ENCODE assay signal across 1 cellular context in the genomic region with DNA sequence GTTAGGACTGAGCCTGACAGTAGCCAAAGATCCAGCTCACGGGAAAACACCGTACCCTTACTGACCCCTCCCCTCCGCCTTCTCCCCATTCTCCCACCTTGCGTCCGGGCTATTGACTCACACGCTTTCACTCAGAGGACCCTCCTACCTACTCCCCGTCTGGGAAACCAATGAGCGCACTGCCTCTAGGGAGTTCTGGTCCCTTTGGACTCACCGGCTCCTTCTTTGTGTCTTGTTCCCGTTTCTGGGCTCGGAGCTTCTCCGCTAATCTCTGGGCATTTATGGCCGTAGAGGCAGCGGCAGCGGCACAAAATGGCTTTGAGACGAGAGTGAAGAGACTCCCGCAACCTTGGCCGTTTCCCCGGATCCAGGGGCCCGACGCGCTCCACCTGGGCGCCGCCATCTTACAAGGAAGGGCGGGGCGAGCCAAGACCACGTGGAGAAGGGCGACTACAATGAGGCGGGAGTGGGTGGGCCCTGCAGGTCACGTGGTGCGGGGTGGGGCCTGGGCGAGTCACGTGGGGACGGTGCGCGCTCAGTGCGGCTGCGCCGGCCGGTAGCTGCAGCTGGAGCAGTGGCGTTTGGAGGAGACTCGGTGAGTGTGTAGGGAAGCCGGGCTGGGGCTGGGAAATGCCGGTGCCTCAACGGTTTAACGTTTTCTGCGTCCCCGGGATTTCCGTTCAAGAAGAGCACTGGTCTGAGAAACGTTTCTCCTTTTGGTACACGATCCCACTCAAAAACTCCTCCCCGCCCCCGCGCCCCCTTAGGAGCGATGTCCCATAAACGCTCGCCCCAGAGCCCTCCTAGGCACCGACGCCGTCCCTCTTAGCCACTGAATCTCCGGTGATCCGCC.
TF ChIP-seq lines count a peak whose summit lies in the region.

Gene FAM118B, plus strand, starts transcription at position 547 of the 853 bp plus-strand sequence. CDS start 23,220 bp downstream, outside the sequence.
Gene RPUSD4, minus strand, starts transcription at position 415 of the 853 bp plus-strand sequence. Its CDS starts 12 bp downstream, at position 403.

TF ChIP-seq in K562, 482 proteins besides CTCF, POLR2A, EP300 and RAD21 (continued from another document and continues in another):
- TF ChIP-seq, protein P1, sequence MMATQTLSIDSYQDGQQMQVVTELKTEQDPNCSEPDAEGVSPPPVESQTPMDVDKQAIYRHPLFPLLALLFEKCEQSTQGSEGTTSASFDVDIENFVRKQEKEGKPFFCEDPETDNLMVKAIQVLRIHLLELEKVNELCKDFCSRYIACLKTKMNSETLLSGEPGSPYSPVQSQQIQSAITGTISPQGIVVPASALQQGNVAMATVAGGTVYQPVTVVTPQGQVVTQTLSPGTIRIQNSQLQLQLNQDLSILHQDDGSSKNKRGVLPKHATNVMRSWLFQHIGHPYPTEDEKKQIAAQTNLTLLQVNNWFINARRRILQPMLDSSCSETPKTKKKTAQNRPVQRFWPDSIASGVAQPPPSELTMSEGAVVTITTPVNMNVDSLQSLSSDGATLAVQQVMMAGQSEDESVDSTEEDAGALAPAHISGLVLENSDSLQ (IDR thresholded peaks at IDR 0.05), result no peak
- TF ChIP-seq NEUROD1 (IDR thresholded peaks at IDR 0.05; ENCODE audit: borderline replicate concordance, low read depth, low read length, partially characterized antibody) (peak; percentile 46), TAF7 (tag; IDR thresholded peaks at IDR 0.05) (peak; percentile 85), ZKSCAN8 (CRISPR knock-in tag; IDR thresholded peaks at IDR 0.05) (no peak), BRD9 (IDR thresholded peaks at IDR 0.05; ENCODE audit: low read depth, partially characterized antibody) (no peak), U2AF1 (optimal IDR thresholded peaks at IDR 0.05; ENCODE audit: low read depth, low read length) (no peak), BCLAF1 (IDR thresholded peaks at IDR 0.05; ENCODE audit: borderline replicate concordance in 1 of 2, control insufficient read depth in 1 of 2, low read depth in 2 of 2, low read length in 1 of 2) (no peak), FOXK2 (conservative IDR thresholded peaks at IDR 0.05 in 1 of 2, IDR thresholded peaks at IDR 0.05 in 1 of 2; ENCODE audit: low read depth in 2 of 2) (peak; percentile 85 to 87), DMBX1 (CRISPR knock-in tag; IDR thresholded peaks at IDR 0.05; ENCODE audit: borderline replicate concordance) (no peak), GTF3C2 (IDR thresholded peaks at IDR 0.05; ENCODE audit: borderline replicate concordance, extremely low read depth, insufficient read length) (no peak), ZNF224 (CRISPR knock-in tag; IDR thresholded peaks at IDR 0.05) (no peak), TAF15 (IDR thresholded peaks at IDR 0.05; ENCODE audit: low read depth, low read length) (no peak), NCOA4 (IDR thresholded peaks at IDR 0.05; ENCODE audit: partially characterized antibody) (no peak), NFXL1 (CRISPR knock-in tag; IDR thresholded peaks at IDR 0.05) (no peak), PHF8 (IDR thresholded peaks at IDR 0.05; ENCODE audit: borderline replicate concordance, low read length) (peak; percentile 83; the same call in 1 of the 2 replicates), PHF20 (IDR thresholded peaks at IDR 0.05; ENCODE audit: partially characterized antibody) (peak; percentile 96), CHCHD3 (CRISPR knock-in tag; IDR thresholded peaks at IDR 0.05) (no peak), ZNF354B (CRISPR knock-in tag; IDR thresholded peaks at IDR 0.05) (no peak), SRF (CRISPR knock-in tag; IDR thresholded peaks at IDR 0.05) (no peak), MCM7 (IDR thresholded peaks at IDR 0.05) (no peak), ZNF398 (CRISPR knock-in tag; IDR thresholded peaks at IDR 0.05) (no peak), ZNF507 (tag; conservative IDR thresholded peaks at IDR 0.05) (no peak), PCBP1 (IDR thresholded peaks at IDR 0.05; ENCODE audit: low read depth, low read length, poor library complexity, severe bottlenecking) (no peak), SRSF3 (IDR thresholded peaks at IDR 0.05; ENCODE audit: insufficient read depth, low read length) (no peak), ETV5 (CRISPR knock-in tag; IDR thresholded peaks at IDR 0.05; ENCODE audit: low read depth) (no peak; the same call in 1 of the 2 replicates), ZNF586 (CRISPR knock-in tag; conservative IDR thresholded peaks at IDR 0.05) (no peak), ZNF239 (CRISPR knock-in tag; IDR thresholded peaks at IDR 0.05) (no peak), CCNT2 (IDR thresholded peaks at IDR 0.05; ENCODE audit: borderline replicate concordance, extremely low read depth, insufficient read length, low read depth, low read length) (peak; percentile 52), CREB1 (IDR thresholded peaks at IDR 0.05) (peak; percentile 44; the same call in 1 of the 2 replicates), CREB1 (CRISPR knock-in tag; IDR thresholded peaks at IDR 0.05) (peak; percentile 74), FOXA1 (IDR thresholded peaks at IDR 0.05; ENCODE audit: borderline replicate concordance) (no peak), TSC22D4 (tag; IDR thresholded peaks at IDR 0.05) (no peak), KDM4B (IDR thresholded peaks at IDR 0.05; ENCODE audit: borderline replicate concordance in 2 of 2, low read depth in 1 of 2) (no peak)
- TF ChIP-seq, protein P2, sequence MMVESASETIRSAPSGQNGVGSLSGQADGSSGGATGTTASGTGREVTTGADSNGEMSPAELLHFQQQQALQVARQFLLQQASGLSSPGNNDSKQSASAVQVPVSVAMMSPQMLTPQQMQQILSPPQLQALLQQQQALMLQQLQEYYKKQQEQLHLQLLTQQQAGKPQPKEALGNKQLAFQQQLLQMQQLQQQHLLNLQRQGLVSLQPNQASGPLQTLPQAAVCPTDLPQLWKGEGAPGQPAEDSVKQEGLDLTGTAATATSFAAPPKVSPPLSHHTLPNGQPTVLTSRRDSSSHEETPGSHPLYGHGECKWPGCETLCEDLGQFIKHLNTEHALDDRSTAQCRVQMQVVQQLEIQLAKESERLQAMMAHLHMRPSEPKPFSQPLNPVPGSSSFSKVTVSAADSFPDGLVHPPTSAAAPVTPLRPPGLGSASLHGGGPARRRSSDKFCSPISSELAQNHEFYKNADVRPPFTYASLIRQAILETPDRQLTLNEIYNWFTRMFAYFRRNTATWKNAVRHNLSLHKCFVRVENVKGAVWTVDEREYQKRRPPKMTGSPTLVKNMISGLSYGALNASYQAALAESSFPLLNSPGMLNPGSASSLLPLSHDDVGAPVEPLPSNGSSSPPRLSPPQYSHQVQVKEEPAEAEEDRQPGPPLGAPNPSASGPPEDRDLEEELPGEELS (CRISPR knock-in tag; IDR thresholded peaks at IDR 0.05; ENCODE audit: borderline replicate concordance), result no peak
- TF ChIP-seq, protein P3, sequence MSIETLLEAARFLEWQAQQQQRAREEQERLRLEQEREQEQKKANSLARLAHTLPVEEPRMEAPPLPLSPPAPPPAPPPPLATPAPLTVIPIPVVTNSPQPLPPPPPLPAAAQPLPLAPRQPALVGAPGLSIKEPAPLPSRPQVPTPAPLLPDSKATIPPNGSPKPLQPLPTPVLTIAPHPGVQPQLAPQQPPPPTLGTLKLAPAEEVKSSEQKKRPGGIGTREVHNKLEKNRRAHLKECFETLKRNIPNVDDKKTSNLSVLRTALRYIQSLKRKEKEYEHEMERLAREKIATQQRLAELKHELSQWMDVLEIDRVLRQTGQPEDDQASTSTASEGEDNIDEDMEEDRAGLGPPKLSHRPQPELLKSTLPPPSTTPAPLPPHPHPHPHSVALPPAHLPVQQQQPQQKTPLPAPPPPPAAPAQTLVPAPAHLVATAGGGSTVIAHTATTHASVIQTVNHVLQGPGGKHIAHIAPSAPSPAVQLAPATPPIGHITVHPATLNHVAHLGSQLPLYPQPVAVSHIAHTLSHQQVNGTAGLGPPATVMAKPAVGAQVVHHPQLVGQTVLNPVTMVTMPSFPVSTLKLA (conservative IDR thresholded peaks at IDR 0.05), result peak; percentile 100
- TF ChIP-seq, protein P4, sequence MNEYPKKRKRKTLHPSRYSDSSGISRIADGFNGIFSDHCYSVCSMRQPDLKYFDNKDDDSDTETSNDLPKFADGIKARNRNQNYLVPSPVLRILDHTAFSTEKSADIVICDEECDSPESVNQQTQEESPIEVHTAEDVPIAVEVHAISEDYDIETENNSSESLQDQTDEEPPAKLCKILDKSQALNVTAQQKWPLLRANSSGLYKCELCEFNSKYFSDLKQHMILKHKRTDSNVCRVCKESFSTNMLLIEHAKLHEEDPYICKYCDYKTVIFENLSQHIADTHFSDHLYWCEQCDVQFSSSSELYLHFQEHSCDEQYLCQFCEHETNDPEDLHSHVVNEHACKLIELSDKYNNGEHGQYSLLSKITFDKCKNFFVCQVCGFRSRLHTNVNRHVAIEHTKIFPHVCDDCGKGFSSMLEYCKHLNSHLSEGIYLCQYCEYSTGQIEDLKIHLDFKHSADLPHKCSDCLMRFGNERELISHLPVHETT (CRISPR knock-in tag; conservative IDR thresholded peaks at IDR 0.05 in 1 of 2, IDR thresholded peaks at IDR 0.05 in 1 of 2), result no peak
- TF ChIP-seq, protein P5, sequence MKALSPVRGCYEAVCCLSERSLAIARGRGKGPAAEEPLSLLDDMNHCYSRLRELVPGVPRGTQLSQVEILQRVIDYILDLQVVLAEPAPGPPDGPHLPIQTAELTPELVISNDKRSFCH (CRISPR knock-in tag; IDR thresholded peaks at IDR 0.05), result no peak
- TF ChIP-seq, protein P5 (tag; IDR thresholded peaks at IDR 0.05), result no peak
- TF ChIP-seq, protein P6, sequence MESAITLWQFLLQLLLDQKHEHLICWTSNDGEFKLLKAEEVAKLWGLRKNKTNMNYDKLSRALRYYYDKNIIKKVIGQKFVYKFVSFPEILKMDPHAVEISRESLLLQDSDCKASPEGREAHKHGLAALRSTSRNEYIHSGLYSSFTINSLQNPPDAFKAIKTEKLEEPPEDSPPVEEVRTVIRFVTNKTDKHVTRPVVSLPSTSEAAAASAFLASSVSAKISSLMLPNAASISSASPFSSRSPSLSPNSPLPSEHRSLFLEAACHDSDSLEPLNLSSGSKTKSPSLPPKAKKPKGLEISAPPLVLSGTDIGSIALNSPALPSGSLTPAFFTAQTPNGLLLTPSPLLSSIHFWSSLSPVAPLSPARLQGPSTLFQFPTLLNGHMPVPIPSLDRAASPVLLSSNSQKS (CRISPR knock-in tag; IDR thresholded peaks at IDR 0.05), result no peak
- TF ChIP-seq, protein P7, sequence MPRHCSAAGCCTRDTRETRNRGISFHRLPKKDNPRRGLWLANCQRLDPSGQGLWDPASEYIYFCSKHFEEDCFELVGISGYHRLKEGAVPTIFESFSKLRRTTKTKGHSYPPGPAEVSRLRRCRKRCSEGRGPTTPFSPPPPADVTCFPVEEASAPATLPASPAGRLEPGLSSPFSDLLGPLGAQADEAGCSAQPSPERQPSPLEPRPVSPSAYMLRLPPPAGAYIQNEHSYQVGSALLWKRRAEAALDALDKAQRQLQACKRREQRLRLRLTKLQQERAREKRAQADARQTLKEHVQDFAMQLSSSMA (CRISPR knock-in tag; IDR thresholded peaks at IDR 0.05), result no peak
